ENCODE assay signal across 12 cellular contexts in genomic region chr12:51322452-51322851, GRCh38. TPM values are rescaled to one million over a fixed set of nuclear protein-coding genes. Genes with fewer than 3 reads are reported as not detected.
DNase-seq lines count a peak whose midpoint lies in the region; ATAC-seq, FAIRE-seq and TF ChIP-seq lines count a peak whose summit lies in the region.
"Had no signal": no experiment of that assay in that cellular context is flagged by ENCODE, and none has a peak within 500 bp of the region (broad histone marks: within the 10 kb centered on the region; RNA-seq: fewer than 3 reads in every experiment).

No MANE protein-coding gene starts in this region.

- TF ChIP-seq CTCF in endodermal cell (conservative IDR thresholded peaks at IDR 0.05) (no peak), pancreas (IDR thresholded peaks at IDR 0.05) (no peak)

- peak; percentile 67 for DNase-seq in activated CD4-positive, alpha-beta T cell treated with anti-CD3 and anti-CD28 coated beads for 36 hours
- no peak for DNase-seq in activated CD4-positive, alpha-beta T cell treated with anti-CD3 and anti-CD28 coated beads, Interleukin-2, amount 50 U/mL, for 4 hours
- peak; percentile 48 for DNase-seq in T-helper 2 cell treated with Interferon-gamma antibody and Interleukin-4, amounts not matched to agents 5 μg/mL and 100 μg/mL, for 36 hours (ENCODE audit: low spot score)
- no peak for DNase-seq in endodermal cell
- no peak for DNase-seq in stimulated activated naive B cell treated with anti-CD40 and anti-IgM and Interleukin-4, amounts not matched to agents 10 μg/mL and 1 μg/mL and 100 μg/mL, for 72 hours
- DNase-seq in cardiac septum (ENCODE audit: low spot score) = no peak
- no peak for DNase-seq in pancreas
- DNase-seq in RCC 7860 (ENCODE audit: low spot score) = no peak
- DNase-seq: 8988T, aorta, NCI-H146 had no signal

- intact Hi-C loops in activated CD4-positive, alpha-beta T cell treated with anti-CD3 and anti-CD28 coated beads for 36 hours (cut with DNase I, micrococcal nuclease) = loop anchor here (2.0 to 5.0 kb wide), 5 partner anchors 55 to 240 kb away; partner anchors contain the start of genes CSRNP2 (in 1 of the 2), DAZAP2 (in 1 of the 2), POU6F1 (in 1 of the 2) and TFCP2 (in 1 of the 2)
- intact Hi-C loops in cardiac septum (cut with DNase I) = no loop called here
- intact Hi-C loops in pancreas (cut with DNase I) = no loop called here

- H3K27me3 ChIP-seq in endodermal cell (ENCODE audit: control insufficient read depth, insufficient read depth, low read length, poor library complexity, severe bottlenecking) (no peaks in the 10 kb centered on the region), pancreas (no peaks in the 10 kb centered on the region)

- POLR2A ChIA-PET in activated CD4-positive, alpha-beta T cell treated with anti-CD3 and anti-CD28 coated beads for 36 hours (lab: Charles Lee) = interaction anchor here (0.6 kb wide), 1 partner anchor 29 kb away, joined by 3 read pairs; no protein-coding TSS in a partner anchor

- no peak overlapping the region for H3K9ac ChIP-seq in endodermal cell (ENCODE audit: extremely low read depth, low read length, poor library complexity, severe bottlenecking)

- peaks cover 78% of the 10 kb centered on the region for H3K4me1 Mint-ChIP-seq in activated CD4-positive, alpha-beta T cell treated with anti-CD3 and anti-CD28 coated beads for 36 hours
- peaks cover 58% of the 10 kb centered on the region for H3K4me1 Mint-ChIP-seq in T-helper 2 cell treated with Interferon-gamma antibody and Interleukin-4, amounts not matched to agents 5 μg/mL and 100 μg/mL, for 36 hours (ENCODE audit: low read depth)
- H3K4me1 Mint-ChIP-seq in endodermal cell = peaks cover 56% of the 10 kb centered on the region
- peaks cover 62 to 87% of the 10 kb centered on the region in 2 donors for H3K4me1 Mint-ChIP-seq in stimulated activated naive B cell treated with anti-CD40 and anti-IgM and Interleukin-4, amounts not matched to agents 10 μg/mL and 1 μg/mL and 100 μg/mL, for 72 hours

- H3K27me3 Mint-ChIP-seq in activated CD4-positive, alpha-beta T cell treated with anti-CD3 and anti-CD28 coated beads for 36 hours = no peaks in the 10 kb centered on the region
- H3K27me3 Mint-ChIP-seq in T-helper 2 cell treated with Interferon-gamma antibody and Interleukin-4, amounts not matched to agents 5 μg/mL and 100 μg/mL, for 36 hours (ENCODE audit: low read depth) = no peaks in the 10 kb centered on the region
- no peaks in the 10 kb centered on the region for H3K27me3 Mint-ChIP-seq in endodermal cell (ENCODE audit: insufficient read depth)
- H3K27me3 Mint-ChIP-seq in stimulated activated naive B cell treated with anti-CD40 and anti-IgM and Interleukin-4, amounts not matched to agents 10 μg/mL and 1 μg/mL and 100 μg/mL, for 72 hours = no peaks in the 10 kb centered on the region

- no peak overlapping the region for H3K4me3 ChIP-seq in endodermal cell (ENCODE audit: low read length)
- peak overlapping the region in 1 of 4 donors; percentile 30 for H3K4me3 ChIP-seq in pancreas

- WGBS in endodermal cell (ENCODE audit: insufficient coverage in 1 of 2, insufficient read length in 1 of 2), 2 experiments = 83 to 100% methylated on average over 2 to 5 of the region's 5 CpGs
- 81 to 90% methylated on average over 5 of the region's 5 CpGs for WGBS in pancreas, 2 donors

- peaks cover 35% of the 10 kb centered on the region for H3K36me3 Mint-ChIP-seq in activated CD4-positive, alpha-beta T cell treated with anti-CD3 and anti-CD28 coated beads for 36 hours (ENCODE audit: low read depth)
- H3K36me3 Mint-ChIP-seq in T-helper 2 cell treated with Interferon-gamma antibody and Interleukin-4, amounts not matched to agents 5 μg/mL and 100 μg/mL, for 36 hours (ENCODE audit: low read depth) = peaks cover 44% of the 10 kb centered on the region
- peaks cover 2% of the 10 kb centered on the region for H3K36me3 Mint-ChIP-seq in endodermal cell (ENCODE audit: low read depth)
- H3K36me3 Mint-ChIP-seq in stimulated activated naive B cell treated with anti-CD40 and anti-IgM and Interleukin-4, amounts not matched to agents 10 μg/mL and 1 μg/mL and 100 μg/mL, for 72 hours = peaks cover 6 to 15% of the 10 kb centered on the region in 2 donors

- CTCF ChIA-PET in activated CD4-positive, alpha-beta T cell treated with anti-CD3 and anti-CD28 coated beads for 36 hours (lab: Charles Lee) = interaction anchor here (0.6 to 4.5 kb wide), 7 partner anchors 13 to 747 kb away, joined by 3 to 22 read pairs (median 4); partner anchors contain the start of genes ATG101 and POU6F1

- no peak for FAIRE-seq in pancreas (lab: Jason Lieb, UNC)
- FAIRE-seq in RCC 7860 (lab: Jason Lieb, UNC) = no peak

- H3K36me3 ChIP-seq in endodermal cell (ENCODE audit: control insufficient read depth, insufficient read depth, low read length) (no peaks in the 10 kb centered on the region), pancreas (no peaks in the 10 kb centered on the region)

- H3K4me1 ChIP-seq in endodermal cell (ENCODE audit: control insufficient read depth, insufficient read depth, low read length) (peaks cover 24% of the 10 kb centered on the region), pancreas (no peaks in the 10 kb centered on the region)

- H3K27ac ChIP-seq in endodermal cell (ENCODE audit: low read depth, low read length) (no peak overlapping the region), pancreas (no peak overlapping the region)

- peak; percentile 28 for ATAC-seq in activated CD4-positive, alpha-beta T cell treated with anti-CD3 and anti-CD28 coated beads for 36 hours
- ATAC-seq in stimulated activated naive B cell treated with anti-CD40 and anti-IgM and Interleukin-4, amounts not matched to agents 10 μg/mL and 1 μg/mL and 100 μg/mL, for 72 hours (replicated peaks) = peak; percentile 41 to 48
- ATAC-seq in pancreas = no peak

- H3K27ac Mint-ChIP-seq in activated CD4-positive, alpha-beta T cell treated with anti-CD3 and anti-CD28 coated beads for 36 hours = peak overlapping the region; percentile 97
- peak overlapping the region; percentile 91 for H3K27ac Mint-ChIP-seq in T-helper 2 cell treated with Interferon-gamma antibody and Interleukin-4, amounts not matched to agents 5 μg/mL and 100 μg/mL, for 36 hours
- peak overlapping the region; percentile 75 for H3K27ac Mint-ChIP-seq in endodermal cell
- H3K27ac Mint-ChIP-seq in stimulated activated naive B cell treated with anti-CD40 and anti-IgM and Interleukin-4, amounts not matched to agents 10 μg/mL and 1 μg/mL and 100 μg/mL, for 72 hours = peak overlapping the region; percentile 94

- H3K4me3 Mint-ChIP-seq in activated CD4-positive, alpha-beta T cell treated with anti-CD3 and anti-CD28 coated beads for 36 hours = peak overlapping the region; percentile 87
- H3K4me3 Mint-ChIP-seq in T-helper 2 cell treated with Interferon-gamma antibody and Interleukin-4, amounts not matched to agents 5 μg/mL and 100 μg/mL, for 36 hours = peak overlapping the region; percentile 95
- H3K4me3 Mint-ChIP-seq in endodermal cell = no peak overlapping the region
- peak overlapping the region; percentile 85 to 87 for H3K4me3 Mint-ChIP-seq in stimulated activated naive B cell treated with anti-CD40 and anti-IgM and Interleukin-4, amounts not matched to agents 10 μg/mL and 1 μg/mL and 100 μg/mL, for 72 hours

- H3K9me3 Mint-ChIP-seq in activated CD4-positive, alpha-beta T cell treated with anti-CD3 and anti-CD28 coated beads for 36 hours (ENCODE audit: low read depth) = no peaks in the 10 kb centered on the region
- H3K9me3 Mint-ChIP-seq in T-helper 2 cell treated with Interferon-gamma antibody and Interleukin-4, amounts not matched to agents 5 μg/mL and 100 μg/mL, for 36 hours = no peaks in the 10 kb centered on the region
- peaks cover 3% of the 10 kb centered on the region for H3K9me3 Mint-ChIP-seq in endodermal cell
- peaks cover 0 to 2% of the 10 kb centered on the region in 2 donors for H3K9me3 Mint-ChIP-seq in stimulated activated naive B cell treated with anti-CD40 and anti-IgM and Interleukin-4, amounts not matched to agents 10 μg/mL and 1 μg/mL and 100 μg/mL, for 72 hours

- H3K9me3 ChIP-seq in endodermal cell (ENCODE audit: control insufficient read depth, low read length) (no peaks in the 10 kb centered on the region), pancreas (no peaks in the 10 kb centered on the region)

RNA-seq across cellular contexts. Expression of gene BIN2, which starts 1.5 kb away (rescaled TPM):
- total RNA-seq in activated CD4-positive, alpha-beta T cell treated with anti-CD3 and anti-CD28 coated beads for 36 hours = 10 to 100 TPM; 39.9 to 48.8 TPM
- not detected for total RNA-seq in endodermal cell
- polyA plus RNA-seq in endodermal cell (2013, experiment 1 of 2) = not detected
- polyA plus RNA-seq in endodermal cell (2013, experiment 2 of 2) = not detected
- 2.4 TPM for total RNA-seq in cardiac septum
- 1 to 10 TPM in 3 of 6 donors, under 1 TPM in 3; 0.56 to 6.0 (median 1.2) TPM for total RNA-seq in pancreas
- polyA plus RNA-seq in pancreas = 1 to 10 TPM in 1 of 2 donors, under 1 TPM in 1; 0.75 to 1.1 TPM
- total RNA-seq: epithelial cell of proximal tubule had no signal

RNA-seq across cellular contexts. Expression of gene CELA1, which starts 24.0 kb away (rescaled TPM):
- under 1 TPM in 1 of 2 experiments, not detected in 1; 0.18 TPM for total RNA-seq in activated CD4-positive, alpha-beta T cell treated with anti-CD3 and anti-CD28 coated beads for 36 hours
- total RNA-seq in endodermal cell (not detected), cardiac septum (not detected), pancreas (not detected)
- not detected for polyA plus RNA-seq in endodermal cell (2013, experiment 1 of 2)
- not detected for polyA plus RNA-seq in endodermal cell (2013, experiment 2 of 2)
- polyA plus RNA-seq in pancreas = not detected
- total RNA-seq: aorta, epithelial cell of proximal tubule had no signal
- polyA plus RNA-seq: aorta had no signal

RNA-seq across cellular contexts. Expression of gene SMAGP, which starts 52.2 kb away (rescaled TPM):
- total RNA-seq in activated CD4-positive, alpha-beta T cell treated with anti-CD3 and anti-CD28 coated beads for 36 hours = under 1 TPM; 0.69 to 0.86 TPM
- 10 to 100 TPM; 43.5 to 61.2 TPM for total RNA-seq in endodermal cell
- polyA plus RNA-seq in endodermal cell (2013, experiment 1 of 2) = 8.6 TPM
- polyA plus RNA-seq in endodermal cell (2013, experiment 2 of 2) = 10.3 TPM
- 4.4 TPM for total RNA-seq in cardiac septum
- 1 to 10 TPM; 3.4 to 9.7 (median 7.2) TPM for total RNA-seq in pancreas
- polyA plus RNA-seq in pancreas = 1 to 10 TPM; 4.9 to 6.4 TPM

Comparison
In these comparisons a context has a peak if more than half of its experiments do, and no peak if none do; other contexts are left out.
1. DNase-seq: peak in activated CD4-positive, alpha-beta T cell treated with anti-CD3 and anti-CD28 coated beads for 36 hours (single experiment) and T-helper 2 cell treated with Interferon-gamma antibody and Interleukin-4, amounts not matched to agents 5 μg/mL and 100 μg/mL, for 36 hours (single experiment); none in activated CD4-positive, alpha-beta T cell treated with anti-CD3 and anti-CD28 coated beads, Interleukin-2, amount 50 U/mL, for 4 hours (0 of 2), endodermal cell (single experiment), stimulated activated naive B cell treated with anti-CD40 and anti-IgM and Interleukin-4, amounts not matched to agents 10 μg/mL and 1 μg/mL and 100 μg/mL, for 72 hours (single experiment), cardiac septum (single experiment), pancreas (0 of 6) and RCC 7860 (single experiment).
2. ATAC-seq: peak in activated CD4-positive, alpha-beta T cell treated with anti-CD3 and anti-CD28 coated beads for 36 hours (single experiment) and stimulated activated naive B cell treated with anti-CD40 and anti-IgM and Interleukin-4, amounts not matched to agents 10 μg/mL and 1 μg/mL and 100 μg/mL, for 72 hours (2 of 2); none in pancreas (0 of 4).
3. RNA of gene BIN2, which starts 1.5 kb away (total RNA-seq): 39.9 to 48.8 TPM in activated CD4-positive, alpha-beta T cell treated with anti-CD3 and anti-CD28 coated beads for 36 hours; 2.4 TPM in cardiac septum (single experiment), 0.56 to 6.0 TPM in pancreas and not detected in endodermal cell; every median in the first group is over 4 times any median in the second.
4. intact Hi-C loops: an anchor here in activated CD4-positive, alpha-beta T cell treated with anti-CD3 and anti-CD28 coated beads for 36 hours (2.0 to 5.0 kb wide); none called in cardiac septum and pancreas.
5. Peak in every context shown above with its lines, with median percentiles within 50 percentile points of each other: H3K27ac Mint-ChIP-seq.